8 cellular contexts compared by ENCODE assay signal in the genomic region with DNA sequence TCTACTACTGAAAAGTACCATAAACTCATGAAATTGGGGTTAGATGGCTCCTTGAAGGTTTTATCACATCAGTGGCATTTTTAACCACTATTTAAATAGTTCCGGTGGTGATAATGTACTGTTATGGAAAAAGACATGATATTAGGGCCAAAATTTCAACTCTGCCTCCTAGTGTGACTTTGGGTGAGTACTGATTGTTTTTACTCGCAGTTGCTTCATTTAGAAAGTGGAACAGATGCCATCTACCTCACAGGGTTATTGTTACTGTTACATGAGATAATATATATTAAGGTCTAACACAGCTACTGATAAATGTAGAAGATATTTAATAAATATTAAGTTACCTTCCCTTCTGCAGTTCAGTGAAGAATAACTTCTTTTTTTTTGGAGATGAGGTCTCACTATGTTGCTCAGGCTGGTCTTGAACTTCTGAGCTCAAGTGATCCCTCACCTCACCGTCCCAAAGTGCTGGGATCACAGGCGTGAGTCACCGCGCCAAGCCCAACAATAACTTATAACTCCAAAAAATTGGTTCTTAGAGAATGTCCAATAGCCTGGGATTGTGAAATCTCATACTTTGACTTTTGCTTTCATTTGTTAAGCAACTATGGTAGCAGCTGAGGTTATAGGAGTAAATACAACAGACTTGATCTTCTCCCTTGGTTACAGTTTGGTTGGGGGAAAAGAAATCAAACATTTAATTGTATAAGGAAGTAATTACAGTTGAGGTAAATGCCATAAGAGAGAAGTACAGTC. TPM values are rescaled to one million over a fixed set of nuclear protein-coding genes. Genes with fewer than 3 reads are reported as not detected.
DNase-seq lines count a peak whose midpoint lies in the region; ATAC-seq and TF ChIP-seq lines count a peak whose summit lies in the region.

No MANE protein-coding gene starts in this region.

- no peak overlapping the region for H2AK5ac ChIP-seq in neuronal stem cell (ENCODE audit: low read depth, low read length)

- H3K4me1 ChIP-seq in psoas muscle (peaks cover 77% of the 10 kb centered on the region), neuronal stem cell (ENCODE audit: control insufficient read depth in 2 of 2, insufficient read depth in 1 of 2, low read depth in 1 of 2, low read length in 2 of 2) (peaks cover 0 to 3% of the 10 kb centered on the region in 2 donors)

- no peak overlapping the region for H2BK12ac ChIP-seq in neuronal stem cell (ENCODE audit: low read length)

- H3K18ac ChIP-seq in neuronal stem cell (ENCODE audit: low read length): no peak overlapping the region

- peaks cover 2% of the 10 kb centered on the region for H3K79me1 ChIP-seq in neuronal stem cell (ENCODE audit: low read depth, low read length)

- H3K27ac ChIP-seq in psoas muscle (peak overlapping the region; percentile 51), neuronal stem cell (replicated peaks; ENCODE audit: low read length) (no peak overlapping the region)

- H3K27me3 ChIP-seq in psoas muscle (ENCODE audit: insufficient read depth in 3 of 3, low read length in 2 of 3) (no peaks in the 10 kb centered on the region), neuronal stem cell (ENCODE audit: control insufficient read depth in 3 of 3, insufficient read depth in 3 of 3, low read depth in 1 of 3, low read length in 3 of 3) (no peaks in the 10 kb centered on the region)

- H3K4me3 ChIP-seq in fibroblast of pulmonary artery (replicated peaks; ENCODE audit: low read depth, low read length) (no peak overlapping the region), psoas muscle (no peak overlapping the region), neuronal stem cell (ENCODE audit: low read length in 2 of 2) (no peak overlapping the region)

- H3K9ac ChIP-seq in neuronal stem cell (ENCODE audit: low read depth, low read length, poor library complexity): no peak overlapping the region

- H2BK15ac ChIP-seq in neuronal stem cell (ENCODE audit: low read length): no peak overlapping the region

- H2BK5ac ChIP-seq in neuronal stem cell (ENCODE audit: low read length): no peak overlapping the region

- no peaks in the 10 kb centered on the region for H3K36me3 ChIP-seq in psoas muscle (ENCODE audit: insufficient read depth in 1 of 2, low read depth in 1 of 2)
- H3K36me3 ChIP-seq in neuronal stem cell (replicated peaks in 1 of 2; ENCODE audit: control insufficient read depth in 2 of 2, insufficient read depth in 2 of 2, low read length in 2 of 2): no peaks in the 10 kb centered on the region

- no peak overlapping the region for H4K91ac ChIP-seq in neuronal stem cell (ENCODE audit: low read depth, low read length, poor library complexity)

- H3K9me3 ChIP-seq in psoas muscle (no peaks in the 10 kb centered on the region), neuronal stem cell (replicated peaks in 1 of 2; ENCODE audit: control insufficient read depth in 2 of 2, insufficient read depth in 1 of 2, low read depth in 1 of 2, low read length in 2 of 2) (no peaks in the 10 kb centered on the region)

- DNase-seq in GM04503 (ENCODE audit: low read depth) (peak; percentile 31), NCI-H226 (peak; percentile 48), fibroblast of pulmonary artery (ENCODE audit: low read depth) (peak; percentile 73), psoas muscle (peak in 1 of 2 donors; percentile 38), HK-2 (ENCODE audit: unreplicated experiment) (no peak), neuronal stem cell (ENCODE audit: low spot score) (no peak), DMS79 (lab: John Stamatoyannopoulos, UW) (no peak), G401 (ENCODE audit: low spot score) (no peak)

- no peak overlapping the region for H3K23ac ChIP-seq in neuronal stem cell (ENCODE audit: low read depth, low read length, poor library complexity)

- intact Hi-C loops in psoas muscle (cut with DNase I): loop anchor here in 1 of 2 donors (5.0 kb wide), 1 partner anchor 42 kb away; no protein-coding TSS in a partner anchor

- no peak overlapping the region for H3K14ac ChIP-seq in neuronal stem cell (ENCODE audit: low read length)

- ATAC-seq in psoas muscle: peak in 1 of 4 donors; percentile 25

- H4K8ac ChIP-seq in neuronal stem cell (ENCODE audit: low read depth, low read length): no peak overlapping the region

- H3K4ac ChIP-seq in neuronal stem cell (ENCODE audit: low read length): no peak overlapping the region

- TF ChIP-seq CTCF in fibroblast of pulmonary artery (IDR thresholded peaks at IDR 0.05; ENCODE audit: low read length, missing control alignments) (no peak), psoas muscle (IDR thresholded peaks at IDR 0.05) (no peak)

- in situ Hi-C loops in G401 (cut with HindIII; ENCODE audit: low sequenced_read_pairs): no loop called here

- no peak overlapping the region for H2AFZ ChIP-seq in neuronal stem cell (ENCODE audit: low read length)

- 80 to 93% (median 88%) methylated on average over 6 of the region's 6 CpGs for WGBS in psoas muscle, 3 donors
- WGBS in neuronal stem cell (ENCODE audit: extremely low coverage in 2 of 2, insufficient read length in 2 of 2, insufficient replicate concordance in 1 of 2), 2 donors: no CpG with 5 or more reads among the region's 6 CpGs

- H3K4me2 ChIP-seq in neuronal stem cell (ENCODE audit: insufficient read depth, low read length, poor library complexity, severe bottlenecking): no peak overlapping the region

- no peak overlapping the region for H2BK120ac ChIP-seq in neuronal stem cell (ENCODE audit: low read depth, low read length)

RNA-seq across cellular contexts. Expression of a gene that starts 48.3 kb away (rescaled TPM):
- 10 to 100 TPM; 63.9 to 92.6 (median 70.3) TPM for total RNA-seq in psoas muscle
- polyA plus RNA-seq in psoas muscle: 10 to 100 TPM; 17.1 to 52.6 (median 21.0) TPM
- 15.8 TPM for polyA plus RNA-seq in neuronal stem cell (2013, experiment 1 of 2)
- polyA plus RNA-seq in neuronal stem cell (2013, experiment 2 of 2): 15.0 TPM
- total RNA-seq in G401 (2014; rRNA removed; shearing (Covaris generic)): 13.6 and 25.1 TPM in 2 replicates

Comparison
In these comparisons a context has a peak if more than half of its experiments do, and no peak if none do; other contexts are left out.
1. DNase-seq: peak in GM04503 (single experiment), NCI-H226 (single experiment) and fibroblast of pulmonary artery (single experiment); none in HK-2 (single experiment), neuronal stem cell (single experiment), DMS79 (single experiment) and G401 (single experiment).